34 cellular contexts compared by ENCODE assay signal in the genomic region with DNA sequence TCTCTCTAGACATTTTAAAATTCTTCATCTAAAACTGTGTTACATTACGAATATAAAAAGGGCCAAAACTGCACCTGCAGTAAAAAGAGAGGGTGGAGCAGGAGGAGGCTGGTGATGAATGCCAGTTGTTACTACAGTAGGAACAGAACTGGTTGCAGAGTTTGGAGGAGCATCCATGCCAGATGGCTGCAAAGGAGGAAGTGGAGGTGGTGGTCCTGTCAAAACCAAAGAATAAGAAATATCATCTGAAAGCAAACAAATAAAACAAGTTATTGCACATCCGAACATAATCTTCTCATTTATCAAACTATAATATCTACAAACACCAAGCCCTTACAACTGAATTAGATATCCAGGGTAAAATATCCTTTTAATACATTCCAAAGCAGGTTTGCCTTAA.
"Had no signal": no experiment of that assay in that cellular context is flagged by ENCODE, and none has a peak within 500 bp of the region (broad histone marks: within the 10 kb centered on the region; RNA-seq: fewer than 3 reads in every experiment).

No MANE protein-coding gene starts in this region.

- DNase-seq: activated CD4-positive, alpha-beta memory T cell treated with anti-CD3 and anti-CD28 coated beads, Interleukin-2, amount 10 ng/mL, durations not matched to agents 7 days and 5 days; activated CD4-positive, alpha-beta T cell treated with anti-CD3 and anti-CD28 coated beads for 36 hours; activated CD4-positive, alpha-beta T cell treated with anti-CD3 and anti-CD28 coated beads, Interleukin-2, amount 10 ng/mL, durations not matched to agents 24 days and 14 days; activated CD4-positive, CD25-positive, alpha-beta regulatory T cell; activated CD4-positive, CD25-positive, alpha-beta regulatory T cell treated with anti-CD3 and anti-CD28 coated beads, Interleukin-2, amount 50 U/mL, for 72 hours; activated CD8-positive, alpha-beta memory T cell treated with anti-CD3 and anti-CD28 coated beads, Interleukin-2, amount 10 ng/mL, durations not matched to agents 7 days and 5 days; activated CD8-positive, alpha-beta memory T cell treated with anti-CD3 and anti-CD28 coated beads, Interleukin-2, amount 50 U/mL, for 4 hours; activated gamma-delta T cell; activated naive CD4-positive, alpha-beta T cell; activated naive CD4-positive, alpha-beta T cell treated with anti-CD3 and anti-CD28 coated beads, Interleukin-2, amount 10 ng/mL, durations not matched to agents 7 days and 5 days; activated naive CD8-positive, alpha-beta T cell treated with anti-CD3 and anti-CD28 coated beads, Interleukin-2, amount 10 ng/mL, durations not matched to agents 7 days and 5 days; activated T-cell treated with anti-CD3 and anti-CD28 coated beads, Interleukin-2, amount 50 U/mL, for 1 hour; activated T-cell treated with anti-CD3 and anti-CD28 coated beads, Interleukin-2, amount 50 U/mL, for 48 hours; cortex of kidney; dermis blood vessel endothelial cell; effector CD4-positive, alpha-beta T cell; effector memory CD8-positive, alpha-beta T cell; erythroblast; foreskin keratinocyte; gastrocnemius medialis; glutamatergic neuron; heart left ventricle; T-cell; T1000 had no signal

- H3K4me3 ChIP-seq: ascending aorta, breast epithelium, cardiac muscle cell, esophagus muscularis mucosa, gastrocnemius medialis, heart left ventricle had no signal

- H3K4me1 Mint-ChIP-seq: activated naive CD4-positive, alpha-beta T cell treated with anti-CD3 and anti-CD28 coated beads, Interleukin-2, amount 10 ng/mL, durations not matched to agents 7 days and 5 days; brain had no signal

- H3K4me1 ChIP-seq: ascending aorta, breast epithelium, esophagus muscularis mucosa, foreskin keratinocyte had no signal

- H3K9me3 ChIP-seq: ascending aorta, breast epithelium, esophagus muscularis mucosa, gastrocnemius medialis, heart left ventricle had no signal

- H3K27me3 ChIP-seq: ascending aorta, breast epithelium, cardiac muscle cell, esophagus muscularis mucosa, foreskin keratinocyte, gastrocnemius medialis, heart left ventricle had no signal

- H3K9me3 Mint-ChIP-seq: activated CD4-positive, alpha-beta memory T cell treated with anti-CD3 and anti-CD28 coated beads, Interleukin-2, amount 10 ng/mL, durations not matched to agents 7 days and 5 days; activated CD4-positive, alpha-beta T cell treated with anti-CD3 and anti-CD28 coated beads, Interleukin-2, amount 10 ng/mL, durations not matched to agents 24 days and 14 days; activated naive CD4-positive, alpha-beta T cell treated with anti-CD3 and anti-CD28 coated beads, Interleukin-2, amount 10 ng/mL, durations not matched to agents 7 days and 5 days; activated naive CD4-positive, alpha-beta T cell treated with anti-CD3 and anti-CD28 coated beads, Interleukin-2, amount 50 U/mL, for 72 hours; activated naive CD8-positive, alpha-beta T cell treated with anti-CD3 and anti-CD28 coated beads, Interleukin-2, amount 10 ng/mL, durations not matched to agents 7 days and 5 days; activated T-helper 1 cell treated with anti-CD3 and anti-CD28 coated beads, Interleukin-12 subunit alpha, Interleukin-12 subunit beta, Interleukin-2, Interleukin-4 antibody, amounts not matched to agents 30 ng/mL and 10 ng/mL and 1 ng/mL, durations not matched to agents 14 hours and 24 hours and 36 hours; activated T-helper 2 cell treated with anti-CD3 and anti-CD28 coated beads, Interferon-gamma antibody, Interleukin-2, Interleukin-4, amounts not matched to agents 10 μg/mL and 5 μg/mL and 100 μg/mL, durations not matched to agents 14 hours and 24 hours and 36 hours; brain; effector memory CD8-positive, alpha-beta T cell; T-cell; T-helper 1 cell treated with Interleukin-12 subunit alpha and Interleukin-12 subunit beta and Interleukin-4 antibody, amounts not matched to agents 30 μg/mL and 1 μg/mL, for 36 hours; T-helper 2 cell treated with Interferon-gamma antibody and Interleukin-4, amounts not matched to agents 5 μg/mL and 100 μg/mL, for 36 hours had no signal

- ATAC-seq: activated CD4-positive, alpha-beta T cell treated with anti-CD3 and anti-CD28 coated beads for 36 hours; activated CD8-positive, alpha-beta memory T cell treated with anti-CD3 and anti-CD28 coated beads, Interleukin-2, amount 10 ng/mL, durations not matched to agents 7 days and 5 days; activated naive CD4-positive, alpha-beta T cell treated with anti-CD3 and anti-CD28 coated beads, Interleukin-2, amount 50 U/mL, for 72 hours; effector memory CD8-positive, alpha-beta T cell; foreskin keratinocyte; gastrocnemius medialis; heart left ventricle; T-cell had no signal

- H3K27ac ChIP-seq: ascending aorta, breast epithelium, cardiac muscle cell, esophagus muscularis mucosa, foreskin keratinocyte, gastrocnemius medialis, heart left ventricle had no signal

- H3K27ac Mint-ChIP-seq: activated CD4-positive, alpha-beta memory T cell treated with anti-CD3 and anti-CD28 coated beads, Interleukin-2, amount 10 ng/mL, durations not matched to agents 7 days and 5 days; activated CD4-positive, alpha-beta T cell treated with anti-CD3 and anti-CD28 coated beads for 36 hours; activated CD4-positive, alpha-beta T cell treated with anti-CD3 and anti-CD28 coated beads, Interleukin-2, amount 10 ng/mL, durations not matched to agents 24 days and 14 days; activated CD8-positive, alpha-beta memory T cell treated with anti-CD3 and anti-CD28 coated beads, Interleukin-2, amount 10 ng/mL, durations not matched to agents 7 days and 5 days; activated naive CD4-positive, alpha-beta T cell treated with anti-CD3 and anti-CD28 coated beads, Interleukin-2, amount 10 ng/mL, durations not matched to agents 7 days and 5 days; activated naive CD8-positive, alpha-beta T cell treated with anti-CD3 and anti-CD28 coated beads, Interleukin-2, amount 10 ng/mL, durations not matched to agents 7 days and 5 days; activated T-helper 1 cell treated with anti-CD3 and anti-CD28 coated beads, Interleukin-12 subunit alpha, Interleukin-12 subunit beta, Interleukin-2, Interleukin-4 antibody, amounts not matched to agents 30 ng/mL and 10 ng/mL and 1 ng/mL, durations not matched to agents 14 hours and 24 hours and 36 hours; activated T-helper 2 cell treated with anti-CD3 and anti-CD28 coated beads, Interferon-gamma antibody, Interleukin-2, Interleukin-4, amounts not matched to agents 10 μg/mL and 5 μg/mL and 100 μg/mL, durations not matched to agents 14 hours and 24 hours and 36 hours; T-cell; T-helper 1 cell treated with Interleukin-12 subunit alpha and Interleukin-12 subunit beta and Interleukin-4 antibody, amounts not matched to agents 30 μg/mL and 1 μg/mL, for 36 hours; T-helper 2 cell treated with Interferon-gamma antibody and Interleukin-4, amounts not matched to agents 5 μg/mL and 100 μg/mL, for 36 hours had no signal

- H3K4me3 Mint-ChIP-seq: activated CD4-positive, alpha-beta memory T cell treated with anti-CD3 and anti-CD28 coated beads, Interleukin-2, amount 10 ng/mL, durations not matched to agents 7 days and 5 days; activated CD4-positive, alpha-beta T cell treated with anti-CD3 and anti-CD28 coated beads for 36 hours; activated CD4-positive, alpha-beta T cell treated with anti-CD3 and anti-CD28 coated beads, Interleukin-2, amount 10 ng/mL, durations not matched to agents 24 days and 14 days; activated CD8-positive, alpha-beta memory T cell treated with anti-CD3 and anti-CD28 coated beads, Interleukin-2, amount 10 ng/mL, durations not matched to agents 7 days and 5 days; activated naive CD4-positive, alpha-beta T cell treated with anti-CD3 and anti-CD28 coated beads, Interleukin-2, amount 10 ng/mL, durations not matched to agents 7 days and 5 days; activated naive CD8-positive, alpha-beta T cell treated with anti-CD3 and anti-CD28 coated beads, Interleukin-2, amount 10 ng/mL, durations not matched to agents 7 days and 5 days; activated T-helper 1 cell treated with anti-CD3 and anti-CD28 coated beads, Interleukin-12 subunit alpha, Interleukin-12 subunit beta, Interleukin-2, Interleukin-4 antibody, amounts not matched to agents 30 ng/mL and 10 ng/mL and 1 ng/mL, durations not matched to agents 14 hours and 24 hours and 36 hours; brain; effector memory CD8-positive, alpha-beta T cell; T-cell; T-helper 1 cell treated with Interleukin-12 subunit alpha and Interleukin-12 subunit beta and Interleukin-4 antibody, amounts not matched to agents 30 μg/mL and 1 μg/mL, for 36 hours; T-helper 2 cell treated with Interferon-gamma antibody and Interleukin-4, amounts not matched to agents 5 μg/mL and 100 μg/mL, for 36 hours had no signal

- H3K27me3 Mint-ChIP-seq: activated CD4-positive, alpha-beta memory T cell treated with anti-CD3 and anti-CD28 coated beads, Interleukin-2, amount 10 ng/mL, durations not matched to agents 7 days and 5 days; activated CD4-positive, alpha-beta T cell treated with anti-CD3 and anti-CD28 coated beads for 36 hours; activated CD4-positive, alpha-beta T cell treated with anti-CD3 and anti-CD28 coated beads, Interleukin-2, amount 10 ng/mL, durations not matched to agents 24 days and 14 days; activated CD8-positive, alpha-beta memory T cell treated with anti-CD3 and anti-CD28 coated beads, Interleukin-2, amount 10 ng/mL, durations not matched to agents 7 days and 5 days; activated naive CD4-positive, alpha-beta T cell treated with anti-CD3 and anti-CD28 coated beads, Interleukin-2, amount 10 ng/mL, durations not matched to agents 7 days and 5 days; activated naive CD8-positive, alpha-beta T cell treated with anti-CD3 and anti-CD28 coated beads, Interleukin-2, amount 10 ng/mL, durations not matched to agents 7 days and 5 days; effector memory CD8-positive, alpha-beta T cell; T-cell had no signal
